1 cellular context compared by ENCODE assay signal in the genomic region with DNA sequence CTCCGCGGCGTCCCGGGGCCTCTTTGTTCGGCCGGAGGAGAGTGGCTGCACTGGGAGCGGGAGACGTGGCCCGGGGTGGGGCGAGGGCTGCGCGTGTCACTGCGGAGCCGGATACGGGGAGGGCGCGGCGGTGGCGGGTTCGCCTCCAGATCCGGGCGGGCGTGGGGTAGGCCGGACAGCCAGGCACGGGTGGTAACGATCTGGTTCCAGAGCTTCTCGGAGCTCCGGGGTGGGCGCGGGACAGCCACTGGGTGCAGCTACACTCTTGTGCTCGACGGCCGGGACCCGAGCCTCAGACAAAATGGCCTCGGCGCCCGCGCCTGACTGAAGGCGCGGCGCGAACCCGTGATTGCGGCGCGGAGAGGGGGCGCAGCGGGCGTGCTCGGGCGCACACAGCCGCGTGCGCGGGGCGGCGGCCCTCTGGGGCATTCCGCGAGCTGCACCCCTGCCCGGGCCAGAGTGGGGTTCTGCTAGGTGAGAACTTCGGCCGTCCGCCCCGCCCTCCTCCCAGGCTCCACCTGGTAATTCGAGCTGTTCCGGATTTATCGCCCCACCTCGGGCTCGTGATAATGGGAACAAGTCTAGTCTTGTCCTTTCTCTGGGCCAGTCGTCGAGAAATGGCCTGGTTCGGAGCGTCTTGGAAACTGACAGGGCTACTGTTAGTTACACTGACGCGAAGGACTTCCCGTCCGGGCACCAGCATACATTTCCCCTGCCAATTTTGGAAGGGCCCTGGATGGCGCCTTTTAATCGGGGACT.
TF ChIP-seq lines count a peak whose summit lies in the region.

No MANE protein-coding gene starts in this region.

TF ChIP-seq in H1, 55 proteins besides CTCF, POLR2A, EP300 and RAD21 (continued from another document):
- TF ChIP-seq KDM5A (IDR thresholded peaks at IDR 0.05; ENCODE audit: low read length) (no peak), GABPA (IDR thresholded peaks at IDR 0.05; ENCODE audit: borderline replicate concordance, insufficient read depth, low read length) (no peak), POU5F1 (IDR thresholded peaks at IDR 0.05; ENCODE audit: low read depth, low read length) (no peak), JUND (IDR thresholded peaks at IDR 0.05; ENCODE audit: low read length) (no peak), RXRA (IDR thresholded peaks at IDR 0.05; ENCODE audit: insufficient read depth, low read depth, low read length) (no peak), CHD1 (IDR thresholded peaks at IDR 0.05; ENCODE audit: low read depth, low read length) (0 out of 2 replicates have a peak, but pooled peaks have one; percentile 56), ASH2L (IDR thresholded peaks at IDR 0.05; ENCODE audit: low read length) (peak; percentile 55), SRF (IDR thresholded peaks at IDR 0.05; ENCODE audit: low read depth, low read length) (no peak), TBP (IDR thresholded peaks at IDR 0.05; ENCODE audit: low read depth, low read length) (peak; percentile 93), CBX5 (IDR thresholded peaks at IDR 0.05; ENCODE audit: low read depth, low read length) (no peak), CREB1 (IDR thresholded peaks at IDR 0.05) (no peak), EZH2 (IDR thresholded peaks at IDR 0.05; ENCODE audit: low read depth, low read length, severe bottlenecking) (no peak), SP2 (IDR thresholded peaks at IDR 0.05; ENCODE audit: low read length) (no peak), SIN3A (conservative IDR thresholded peaks at IDR 0.05 in 1 of 2, IDR thresholded peaks at IDR 0.05 in 1 of 2; ENCODE audit: low read depth in 1 of 2, low read length in 2 of 2) (no peak), GTF2F1 (IDR thresholded peaks at IDR 0.05; ENCODE audit: borderline replicate concordance, low read depth, low read length) (0 out of 2 replicates have a peak, but pooled peaks have one; percentile 76), TEAD4 (IDR thresholded peaks at IDR 0.05; ENCODE audit: low read depth, low read length) (peak; percentile 62), JUN (IDR thresholded peaks at IDR 0.05; ENCODE audit: low read depth, low read length) (no peak), SP1 (IDR thresholded peaks at IDR 0.05; ENCODE audit: low read depth, low read length) (0 out of 2 replicates have a peak, but pooled peaks have one; percentile 19), YY1 (IDR thresholded peaks at IDR 0.05; ENCODE audit: low read depth, low read length) (peak; percentile 87), CEBPB (IDR thresholded peaks at IDR 0.05; ENCODE audit: low read depth, low read length) (no peak), POLR2AphosphoS5 (IDR thresholded peaks at IDR 0.05; ENCODE audit: low read depth, low read length) (peak; percentile 91), BRCA1 (IDR thresholded peaks at IDR 0.05; ENCODE audit: low read depth, low read length) (no peak), FOSL1 (IDR thresholded peaks at IDR 0.05; ENCODE audit: insufficient read depth, low read depth, low read length) (0 out of 2 replicates have a peak, but pooled peaks have one; percentile 5), TAF1 (IDR thresholded peaks at IDR 0.05; ENCODE audit: low read depth, low read length) (peak; percentile 97), PHF8 (conservative IDR thresholded peaks at IDR 0.05; ENCODE audit: low read depth, low read length) (peak; percentile 68), KDM1A (IDR thresholded peaks at IDR 0.05; ENCODE audit: borderline replicate concordance, low read length) (no peak), TAF7 (optimal IDR thresholded peaks at IDR 0.05; ENCODE audit: borderline replicate concordance, low read depth, low read length) (no peak), SAP30 (IDR thresholded peaks at IDR 0.05; ENCODE audit: insufficient read depth, insufficient replicate concordance, low read length) (no peak), RNF2 (IDR thresholded peaks at IDR 0.05; ENCODE audit: borderline replicate concordance, low read depth, low read length, missing control alignments, poor library complexity, severe bottlenecking) (no peak), RBBP5 (IDR thresholded peaks at IDR 0.05; ENCODE audit: borderline replicate concordance, low read depth, low read length) (no peak), HDAC2 (IDR thresholded peaks at IDR 0.05; ENCODE audit: borderline replicate concordance in 1 of 2, low read depth in 2 of 2, low read length in 2 of 2) (no peak)
- TF ChIP-seq, protein P1, sequence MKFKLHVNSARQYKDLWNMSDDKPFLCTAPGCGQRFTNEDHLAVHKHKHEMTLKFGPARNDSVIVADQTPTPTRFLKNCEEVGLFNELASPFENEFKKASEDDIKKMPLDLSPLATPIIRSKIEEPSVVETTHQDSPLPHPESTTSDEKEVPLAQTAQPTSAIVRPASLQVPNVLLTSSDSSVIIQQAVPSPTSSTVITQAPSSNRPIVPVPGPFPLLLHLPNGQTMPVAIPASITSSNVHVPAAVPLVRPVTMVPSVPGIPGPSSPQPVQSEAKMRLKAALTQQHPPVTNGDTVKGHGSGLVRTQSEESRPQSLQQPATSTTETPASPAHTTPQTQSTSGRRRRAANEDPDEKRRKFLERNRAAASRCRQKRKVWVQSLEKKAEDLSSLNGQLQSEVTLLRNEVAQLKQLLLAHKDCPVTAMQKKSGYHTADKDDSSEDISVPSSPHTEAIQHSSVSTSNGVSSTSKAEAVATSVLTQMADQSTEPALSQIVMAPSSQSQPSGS (IDR thresholded peaks at IDR 0.05; ENCODE audit: low read length) = no peak
- TF ChIP-seq, protein P2, sequence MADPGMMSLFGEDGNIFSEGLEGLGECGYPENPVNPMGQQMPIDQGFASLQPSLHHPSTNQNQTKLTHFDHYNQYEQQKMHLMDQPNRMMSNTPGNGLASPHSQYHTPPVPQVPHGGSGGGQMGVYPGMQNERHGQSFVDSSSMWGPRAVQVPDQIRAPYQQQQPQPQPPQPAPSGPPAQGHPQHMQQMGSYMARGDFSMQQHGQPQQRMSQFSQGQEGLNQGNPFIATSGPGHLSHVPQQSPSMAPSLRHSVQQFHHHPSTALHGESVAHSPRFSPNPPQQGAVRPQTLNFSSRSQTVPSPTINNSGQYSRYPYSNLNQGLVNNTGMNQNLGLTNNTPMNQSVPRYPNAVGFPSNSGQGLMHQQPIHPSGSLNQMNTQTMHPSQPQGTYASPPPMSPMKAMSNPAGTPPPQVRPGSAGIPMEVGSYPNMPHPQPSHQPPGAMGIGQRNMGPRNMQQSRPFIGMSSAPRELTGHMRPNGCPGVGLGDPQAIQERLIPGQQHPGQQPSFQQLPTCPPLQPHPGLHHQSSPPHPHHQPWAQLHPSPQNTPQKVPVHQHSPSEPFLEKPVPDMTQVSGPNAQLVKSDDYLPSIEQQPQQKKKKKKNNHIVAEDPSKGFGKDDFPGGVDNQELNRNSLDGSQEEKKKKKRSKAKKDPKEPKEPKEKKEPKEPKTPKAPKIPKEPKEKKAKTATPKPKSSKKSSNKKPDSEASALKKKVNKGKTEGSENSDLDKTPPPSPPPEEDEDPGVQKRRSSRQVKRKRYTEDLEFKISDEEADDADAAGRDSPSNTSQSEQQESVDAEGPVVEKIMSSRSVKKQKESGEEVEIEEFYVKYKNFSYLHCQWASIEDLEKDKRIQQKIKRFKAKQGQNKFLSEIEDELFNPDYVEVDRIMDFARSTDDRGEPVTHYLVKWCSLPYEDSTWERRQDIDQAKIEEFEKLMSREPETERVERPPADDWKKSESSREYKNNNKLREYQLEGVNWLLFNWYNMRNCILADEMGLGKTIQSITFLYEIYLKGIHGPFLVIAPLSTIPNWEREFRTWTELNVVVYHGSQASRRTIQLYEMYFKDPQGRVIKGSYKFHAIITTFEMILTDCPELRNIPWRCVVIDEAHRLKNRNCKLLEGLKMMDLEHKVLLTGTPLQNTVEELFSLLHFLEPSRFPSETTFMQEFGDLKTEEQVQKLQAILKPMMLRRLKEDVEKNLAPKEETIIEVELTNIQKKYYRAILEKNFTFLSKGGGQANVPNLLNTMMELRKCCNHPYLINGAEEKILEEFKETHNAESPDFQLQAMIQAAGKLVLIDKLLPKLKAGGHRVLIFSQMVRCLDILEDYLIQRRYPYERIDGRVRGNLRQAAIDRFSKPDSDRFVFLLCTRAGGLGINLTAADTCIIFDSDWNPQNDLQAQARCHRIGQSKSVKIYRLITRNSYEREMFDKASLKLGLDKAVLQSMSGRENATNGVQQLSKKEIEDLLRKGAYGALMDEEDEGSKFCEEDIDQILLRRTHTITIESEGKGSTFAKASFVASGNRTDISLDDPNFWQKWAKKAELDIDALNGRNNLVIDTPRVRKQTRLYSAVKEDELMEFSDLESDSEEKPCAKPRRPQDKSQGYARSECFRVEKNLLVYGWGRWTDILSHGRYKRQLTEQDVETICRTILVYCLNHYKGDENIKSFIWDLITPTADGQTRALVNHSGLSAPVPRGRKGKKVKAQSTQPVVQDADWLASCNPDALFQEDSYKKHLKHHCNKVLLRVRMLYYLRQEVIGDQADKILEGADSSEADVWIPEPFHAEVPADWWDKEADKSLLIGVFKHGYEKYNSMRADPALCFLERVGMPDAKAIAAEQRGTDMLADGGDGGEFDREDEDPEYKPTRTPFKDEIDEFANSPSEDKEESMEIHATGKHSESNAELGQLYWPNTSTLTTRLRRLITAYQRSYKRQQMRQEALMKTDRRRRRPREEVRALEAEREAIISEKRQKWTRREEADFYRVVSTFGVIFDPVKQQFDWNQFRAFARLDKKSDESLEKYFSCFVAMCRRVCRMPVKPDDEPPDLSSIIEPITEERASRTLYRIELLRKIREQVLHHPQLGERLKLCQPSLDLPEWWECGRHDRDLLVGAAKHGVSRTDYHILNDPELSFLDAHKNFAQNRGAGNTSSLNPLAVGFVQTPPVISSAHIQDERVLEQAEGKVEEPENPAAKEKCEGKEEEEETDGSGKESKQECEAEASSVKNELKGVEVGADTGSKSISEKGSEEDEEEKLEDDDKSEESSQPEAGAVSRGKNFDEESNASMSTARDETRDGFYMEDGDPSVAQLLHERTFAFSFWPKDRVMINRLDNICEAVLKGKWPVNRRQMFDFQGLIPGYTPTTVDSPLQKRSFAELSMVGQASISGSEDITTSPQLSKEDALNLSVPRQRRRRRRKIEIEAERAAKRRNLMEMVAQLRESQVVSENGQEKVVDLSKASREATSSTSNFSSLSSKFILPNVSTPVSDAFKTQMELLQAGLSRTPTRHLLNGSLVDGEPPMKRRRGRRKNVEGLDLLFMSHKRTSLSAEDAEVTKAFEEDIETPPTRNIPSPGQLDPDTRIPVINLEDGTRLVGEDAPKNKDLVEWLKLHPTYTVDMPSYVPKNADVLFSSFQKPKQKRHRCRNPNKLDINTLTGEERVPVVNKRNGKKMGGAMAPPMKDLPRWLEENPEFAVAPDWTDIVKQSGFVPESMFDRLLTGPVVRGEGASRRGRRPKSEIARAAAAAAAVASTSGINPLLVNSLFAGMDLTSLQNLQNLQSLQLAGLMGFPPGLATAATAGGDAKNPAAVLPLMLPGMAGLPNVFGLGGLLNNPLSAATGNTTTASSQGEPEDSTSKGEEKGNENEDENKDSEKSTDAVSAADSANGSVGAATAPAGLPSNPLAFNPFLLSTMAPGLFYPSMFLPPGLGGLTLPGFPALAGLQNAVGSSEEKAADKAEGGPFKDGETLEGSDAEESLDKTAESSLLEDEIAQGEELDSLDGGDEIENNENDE (IDR thresholded peaks at IDR 0.05; ENCODE audit: insufficient replicate concordance, low read length) = no peak
- TF ChIP-seq, protein P3, sequence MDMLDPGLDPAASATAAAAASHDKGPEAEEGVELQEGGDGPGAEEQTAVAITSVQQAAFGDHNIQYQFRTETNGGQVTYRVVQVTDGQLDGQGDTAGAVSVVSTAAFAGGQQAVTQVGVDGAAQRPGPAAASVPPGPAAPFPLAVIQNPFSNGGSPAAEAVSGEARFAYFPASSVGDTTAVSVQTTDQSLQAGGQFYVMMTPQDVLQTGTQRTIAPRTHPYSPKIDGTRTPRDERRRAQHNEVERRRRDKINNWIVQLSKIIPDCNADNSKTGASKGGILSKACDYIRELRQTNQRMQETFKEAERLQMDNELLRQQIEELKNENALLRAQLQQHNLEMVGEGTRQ (IDR thresholded peaks at IDR 0.05; ENCODE audit: low read length) = no peak; the same call in none of the 2 replicates
- TF ChIP-seq, protein P4, sequence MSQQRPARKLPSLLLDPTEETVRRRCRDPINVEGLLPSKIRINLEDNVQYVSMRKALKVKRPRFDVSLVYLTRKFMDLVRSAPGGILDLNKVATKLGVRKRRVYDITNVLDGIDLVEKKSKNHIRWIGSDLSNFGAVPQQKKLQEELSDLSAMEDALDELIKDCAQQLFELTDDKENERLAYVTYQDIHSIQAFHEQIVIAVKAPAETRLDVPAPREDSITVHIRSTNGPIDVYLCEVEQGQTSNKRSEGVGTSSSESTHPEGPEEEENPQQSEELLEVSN (IDR thresholded peaks at IDR 0.05) = no peak; the same call in 1 of the 2 replicates
- TF ChIP-seq, protein P5, sequence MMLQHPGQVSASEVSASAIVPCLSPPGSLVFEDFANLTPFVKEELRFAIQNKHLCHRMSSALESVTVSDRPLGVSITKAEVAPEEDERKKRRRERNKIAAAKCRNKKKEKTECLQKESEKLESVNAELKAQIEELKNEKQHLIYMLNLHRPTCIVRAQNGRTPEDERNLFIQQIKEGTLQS (IDR thresholded peaks at IDR 0.05; ENCODE audit: insufficient read depth, low read depth, low read length) = no peak
